13 cellular contexts compared by ENCODE assay signal in genomic region chr1:56788588-56788987, GRCh38. TPM values are rescaled to one million over a fixed set of nuclear protein-coding genes. Genes with fewer than 3 reads are reported as not detected.
DNase-seq lines count a peak whose midpoint lies in the region; ATAC-seq, FAIRE-seq and TF ChIP-seq lines count a peak whose summit lies in the region.
"Had no signal": no experiment of that assay in that cellular context is flagged by ENCODE, and none has a peak within 500 bp of the region (broad histone marks: within the 10 kb centered on the region; RNA-seq: fewer than 3 reads in every experiment).

No MANE protein-coding gene starts in this region.

- peaks cover 4% of the 10 kb centered on the region for H3K27me3 Mint-ChIP-seq in astrocyte (ENCODE audit: low read depth, unreplicated experiment)
- H3K27me3 Mint-ChIP-seq in activated T-cell treated with anti-CD3 and anti-CD28 coated beads, Interleukin-2, amount 50 U/mL, for 72 hours (ENCODE audit: low read depth) = peaks cover 32% of the 10 kb centered on the region

- 7 to 31% methylated on average over 6 of the region's 6 CpGs for WGBS in sigmoid colon, 2 donors

- H3K27ac ChIP-seq in astrocyte (ENCODE audit: low read depth, low read length) (no peak overlapping the region), sigmoid colon (no peak overlapping the region)
- H3K27ac ChIP-seq: suprapubic skin had no signal

- FAIRE-seq in astrocyte (lab: Jason Lieb, UNC) = no peak
- FAIRE-seq: GM12878 had no signal

- no peak overlapping the region for H3K27ac Mint-ChIP-seq in astrocyte (ENCODE audit: unreplicated experiment)
- no peak overlapping the region for H3K27ac Mint-ChIP-seq in activated T-cell treated with anti-CD3 and anti-CD28 coated beads, Interleukin-2, amount 50 U/mL, for 72 hours

- no peak for ATAC-seq in GM18511 (IDR thresholded peaks at IDR 0.05; ENCODE audit: unreplicated experiment)
- ATAC-seq in activated T-cell treated with anti-CD3 and anti-CD28 coated beads, Interleukin-2, amount 50 U/mL, for 72 hours (replicated peaks in 1 of 2) = no peak
- ATAC-seq: GM12878 had no signal

- peak overlapping the region; percentile 17 for H3K4me2 ChIP-seq in astrocyte (ENCODE audit: low read length)

- H3K4me3 ChIP-seq in astrocyte (ENCODE audit: insufficient read depth, low read depth, low read length) (no peak overlapping the region), sigmoid colon (no peak overlapping the region)
- H3K4me3 ChIP-seq: GM12878, suprapubic skin had no signal

- H3K4me3 Mint-ChIP-seq in astrocyte (ENCODE audit: unreplicated experiment) = no peak overlapping the region
- H3K4me3 Mint-ChIP-seq in activated T-cell treated with anti-CD3 and anti-CD28 coated beads, Interleukin-2, amount 50 U/mL, for 72 hours = no peak overlapping the region

- H3K9me3 ChIP-seq in astrocyte (ENCODE audit: insufficient read depth, low read depth, low read length) (no peaks in the 10 kb centered on the region), sigmoid colon (no peaks in the 10 kb centered on the region)
- H3K9me3 ChIP-seq: suprapubic skin had no signal

- TF ChIP-seq EP300 in sigmoid colon (IDR thresholded peaks at IDR 0.05) = no peak

- TF ChIP-seq POLR2A in sigmoid colon (IDR thresholded peaks at IDR 0.05) = no peak

- peak overlapping the region; percentile 72 for H2AFZ ChIP-seq in astrocyte (ENCODE audit: low read depth, low read length)

- H3K36me3 Mint-ChIP-seq in astrocyte (ENCODE audit: low read depth, unreplicated experiment) = no peaks in the 10 kb centered on the region
- H3K36me3 Mint-ChIP-seq in activated T-cell treated with anti-CD3 and anti-CD28 coated beads, Interleukin-2, amount 50 U/mL, for 72 hours (ENCODE audit: insufficient read depth in 2 of 2) = no peaks in the 10 kb centered on the region

- H4K20me1 ChIP-seq in astrocyte (ENCODE audit: insufficient read depth, low read length) = no peaks in the 10 kb centered on the region

- TF ChIP-seq CTCF in astrocyte (IDR thresholded peaks at IDR 0.05; ENCODE audit: insufficient read depth, low read depth, low read length) (no peak), sigmoid colon (IDR thresholded peaks at IDR 0.05) (no peak)

- DNase-seq in COLO668 (lab: John Stamatoyannopoulos, UW; ENCODE audit: unreplicated experiment) (peak; percentile 63), NCI-H2081 treated with DMSO at 0.1 percent for 48 hours (lab: John Stamatoyannopoulos, UW) (peak; percentile 67), astrocyte (ENCODE audit: low read depth) (no peak), left kidney (ENCODE audit: low read depth, low spot score) (peak; percentile 31), sigmoid colon (no peak)
- no peak for DNase-seq in activated T-cell treated with anti-CD3 and anti-CD28 coated beads, Interleukin-2, amount 50 U/mL, for 72 hours
- no peak for DNase-seq in activated naive CD4-positive, alpha-beta T cell treated with Interleukin-2 at 50 U/mL for 16 hours
- DNase-seq: Karpas-422; stimulated activated CD4-positive, alpha-beta T cell treated with anti-CD3 and anti-CD28 coated beads, Interleukin-2, amount 100 ng/mL, for 48 hours had no signal

- H3K79me2 ChIP-seq in astrocyte (ENCODE audit: insufficient read depth, low read length) = no peaks in the 10 kb centered on the region

- no peak overlapping the region for H3K9ac ChIP-seq in astrocyte (ENCODE audit: low read length)

- H3K36me3 ChIP-seq in astrocyte (ENCODE audit: insufficient read depth, low read length) = no peaks in the 10 kb centered on the region
- H3K36me3 ChIP-seq in sigmoid colon = no peaks in the 10 kb centered on the region
- H3K36me3 ChIP-seq: suprapubic skin had no signal

- no peaks in the 10 kb centered on the region for H3K4me1 Mint-ChIP-seq in astrocyte (ENCODE audit: low read depth, unreplicated experiment)
- H3K4me1 Mint-ChIP-seq in activated T-cell treated with anti-CD3 and anti-CD28 coated beads, Interleukin-2, amount 50 U/mL, for 72 hours (ENCODE audit: low read depth) = no peaks in the 10 kb centered on the region

- H3K9me3 Mint-ChIP-seq in astrocyte (ENCODE audit: unreplicated experiment) = no peaks in the 10 kb centered on the region
- H3K9me3 Mint-ChIP-seq in activated T-cell treated with anti-CD3 and anti-CD28 coated beads, Interleukin-2, amount 50 U/mL, for 72 hours = peaks cover 0 to 10% of the 10 kb centered on the region in 2 donors

- H3K27me3 ChIP-seq in astrocyte (ENCODE audit: insufficient read depth, low read length) = no peaks in the 10 kb centered on the region
- H3K27me3 ChIP-seq in sigmoid colon = no peaks in the 10 kb centered on the region

- intact Hi-C loops in sigmoid colon (cut with DNase I) = no loop called here

- H3K4me1 ChIP-seq in astrocyte (ENCODE audit: insufficient read depth, low read length) (no peaks in the 10 kb centered on the region), sigmoid colon (no peaks in the 10 kb centered on the region)
- H3K4me1 ChIP-seq: suprapubic skin had no signal

RNA-seq across cellular contexts. Expression of gene FYB2, which starts 30.6 kb away (rescaled TPM):
- total RNA-seq in astrocyte = 0.14 and 0.26 TPM in 2 replicates
- not detected for total RNA-seq in sigmoid colon
- 1 to 10 TPM; 1.4 to 2.3 (median 1.8) TPM for polyA plus RNA-seq in sigmoid colon
- not detected for total RNA-seq in activated T-cell treated with anti-CD3 and anti-CD28 coated beads, Interleukin-2, amount 50 U/mL, for 72 hours
- polyA plus RNA-seq: BJ had no signal

Comparison
In these comparisons a context has a peak if more than half of its experiments do, and no peak if none do; other contexts are left out.
1. DNase-seq: peak in COLO668 (single experiment), NCI-H2081 treated with DMSO at 0.1 percent for 48 hours (single experiment) and left kidney (single experiment); none in astrocyte (single experiment), sigmoid colon (single experiment), activated T-cell treated with anti-CD3 and anti-CD28 coated beads, Interleukin-2, amount 50 U/mL, for 72 hours (0 of 2) and activated naive CD4-positive, alpha-beta T cell treated with Interleukin-2 at 50 U/mL for 16 hours (single experiment).